ENCODE assay signal across 8 cellular contexts in genomic region chr22:42720263-42721044, GRCh38. TPM values are rescaled to one million over a fixed set of nuclear protein-coding genes. Genes with fewer than 3 reads are reported as not detected.
DNase-seq lines count a peak whose midpoint lies in the region; ATAC-seq, FAIRE-seq and TF ChIP-seq lines count a peak whose summit lies in the region.

Gene A4GALT (minus strand): TSS chr22:42720870. CDS start chr22:42693951, 26,919 bp downstream.

- no peak within 1 kb of the TSS for H3K27ac Mint-ChIP-seq in CD8-positive, alpha-beta T cell
- peak within 1 kb of the TSS; percentile 47 for H3K27ac Mint-ChIP-seq in MCF 10A (ENCODE audit: low read depth, unreplicated experiment)
- no peak within 1 kb of the TSS for H3K27ac Mint-ChIP-seq in stimulated activated naive CD8-positive, alpha-beta T cell treated with anti-CD3 and anti-CD28 coated beads, Interleukin-15, amount 100 ng/mL, for 72 hours

- TF ChIP-seq POLR2A in GM12892 (IDR thresholded peaks at IDR 0.05; ENCODE audit: low read depth, low read length): no peak

- H3K4me1 ChIP-seq in CD8-positive, alpha-beta T cell (ENCODE audit: insufficient read depth, low read length): peaks cover 8% of the 10 kb centered on the region
- peaks cover 24% of the 10 kb centered on the region for H3K4me1 ChIP-seq in HUES6 (ENCODE audit: control insufficient read depth, insufficient read depth, low read length)

- no peak for DNase-seq in CD8-positive, alpha-beta T cell
- DNase-seq in MCF 10A (ENCODE audit: unreplicated experiment) (no peak), kidney tubule cell (ENCODE audit: low spot score) (peak; percentile 25), globus pallidus (ENCODE audit: low spot score) (no peak), GM12892 (ENCODE audit: insufficient read length) (no peak), OCI-M2 (lab: John Stamatoyannopoulos, UW; ENCODE audit: unreplicated experiment) (no peak)
- DNase-seq in stimulated activated naive CD8-positive, alpha-beta T cell treated with anti-CD3 and anti-CD28 coated beads, Interleukin-15, amount 100 ng/mL, for 72 hours: peak; percentile 7 to 15

- no TSS peak for BruUV-seq in MCF 10A (replicated peaks; lab: Mats Ljungman, UMichigan)

- intact Hi-C loops in CD8-positive, alpha-beta T cell (cut with DNase I, micrococcal nuclease): no loop called here
- intact Hi-C loops in MCF 10A (cut with micrococcal nuclease): loop anchor here (1.0 kb wide), 1 partner anchor 34 kb away; no protein-coding TSS in a partner anchor

- no peak for TF ChIP-seq CTCF in CD8-positive, alpha-beta T cell (IDR thresholded peaks at IDR 0.05)
- no peak for TF ChIP-seq CTCF in MCF 10A (IDR thresholded peaks at IDR 0.05; ENCODE audit: unreplicated experiment)

- H3K27me3 ChIP-seq in CD8-positive, alpha-beta T cell (ENCODE audit: insufficient read depth, low read length): peaks cover 12% of the 10 kb centered on the region
- H3K27me3 ChIP-seq in HUES6 (ENCODE audit: control insufficient read depth, insufficient read depth, low read length): peaks cover 41% of the 10 kb centered on the region

- no peak for ATAC-seq in CD8-positive, alpha-beta T cell
- peak; percentile 67 for ATAC-seq in stimulated activated naive CD8-positive, alpha-beta T cell treated with anti-CD3 and anti-CD28 coated beads, Interleukin-15, amount 100 ng/mL, for 72 hours

- no peaks in the 10 kb centered on the region for H3K9me3 Mint-ChIP-seq in CD8-positive, alpha-beta T cell
- H3K9me3 Mint-ChIP-seq in MCF 10A (ENCODE audit: unreplicated experiment): no peaks in the 10 kb centered on the region
- H3K9me3 Mint-ChIP-seq in stimulated activated naive CD8-positive, alpha-beta T cell treated with anti-CD3 and anti-CD28 coated beads, Interleukin-15, amount 100 ng/mL, for 72 hours: no peaks in the 10 kb centered on the region

- H3K36me3 Mint-ChIP-seq in CD8-positive, alpha-beta T cell: no peaks in the 10 kb centered on the region
- peaks cover 9% of the 10 kb centered on the region for H3K36me3 Mint-ChIP-seq in MCF 10A (ENCODE audit: insufficient read depth, unreplicated experiment)

- POLR2A ChIA-PET in CD8-positive, alpha-beta T cell (lab: Charles Lee): no interaction called here
- POLR2A ChIA-PET in MCF 10A (lab: Yijun Ruan, JAX): interaction anchor here (0.6 to 1.6 kb wide), 3 partner anchors 32 to 538 kb away, joined by 3 to 8 read pairs (median 3); no protein-coding TSS in a partner anchor

- FAIRE-seq in GM12892 (lab: Jason Lieb, UNC): no peak

- CTCF ChIA-PET in CD8-positive, alpha-beta T cell (lab: Charles Lee): no interaction called here
- CTCF ChIA-PET in MCF 10A (lab: Yijun Ruan, JAX): no interaction called here

- no peaks in the 10 kb centered on the region for H3K36me3 ChIP-seq in CD8-positive, alpha-beta T cell (ENCODE audit: insufficient read depth, low read length)
- no peaks in the 10 kb centered on the region for H3K36me3 ChIP-seq in HUES6 (ENCODE audit: control insufficient read depth, insufficient read depth, low read length)

- H3K27me3 Mint-ChIP-seq in CD8-positive, alpha-beta T cell (ENCODE audit: low read depth): peaks cover 55% of the 10 kb centered on the region
- no peaks in the 10 kb centered on the region for H3K27me3 Mint-ChIP-seq in MCF 10A (ENCODE audit: insufficient read depth, unreplicated experiment)
- peaks cover 81% of the 10 kb centered on the region for H3K27me3 Mint-ChIP-seq in stimulated activated naive CD8-positive, alpha-beta T cell treated with anti-CD3 and anti-CD28 coated beads, Interleukin-15, amount 100 ng/mL, for 72 hours

- H3K4me1 Mint-ChIP-seq in CD8-positive, alpha-beta T cell (ENCODE audit: low read depth): peaks cover 15% of the 10 kb centered on the region
- H3K4me1 Mint-ChIP-seq in MCF 10A (ENCODE audit: insufficient read depth, unreplicated experiment): peaks cover 19% of the 10 kb centered on the region
- peaks cover 40% of the 10 kb centered on the region for H3K4me1 Mint-ChIP-seq in stimulated activated naive CD8-positive, alpha-beta T cell treated with anti-CD3 and anti-CD28 coated beads, Interleukin-15, amount 100 ng/mL, for 72 hours

- peak within 1 kb of the TSS; percentile 74 for H3K4me3 Mint-ChIP-seq in CD8-positive, alpha-beta T cell
- peak within 1 kb of the TSS; percentile 73 for H3K4me3 Mint-ChIP-seq in MCF 10A (ENCODE audit: unreplicated experiment)
- peak within 1 kb of the TSS; percentile 62 to 74 for H3K4me3 Mint-ChIP-seq in stimulated activated naive CD8-positive, alpha-beta T cell treated with anti-CD3 and anti-CD28 coated beads, Interleukin-15, amount 100 ng/mL, for 72 hours

- no peak within 1 kb of the TSS for H3K4me3 ChIP-seq in CD8-positive, alpha-beta T cell (ENCODE audit: low read depth, low read length)
- peak within 1 kb of the TSS; percentile 77 for H3K4me3 ChIP-seq in HUES6 (ENCODE audit: low read depth, low read length)

- no peaks in the 10 kb centered on the region for H3K9me3 ChIP-seq in CD8-positive, alpha-beta T cell (ENCODE audit: low read length)
- no peaks in the 10 kb centered on the region for H3K9me3 ChIP-seq in HUES6 (ENCODE audit: control insufficient read depth, insufficient read depth, low read depth, low read length)

- H3K9ac ChIP-seq in HUES6 (ENCODE audit: low read length): peak within 1 kb of the TSS; percentile 52

- no peak within 1 kb of the TSS for H3K27ac ChIP-seq in CD8-positive, alpha-beta T cell (ENCODE audit: low read depth, low read length)
- H3K27ac ChIP-seq in HUES6 (ENCODE audit: low read depth, low read length): no peak within 1 kb of the TSS

RNA-seq across cellular contexts. Expression of gene A4GALT, which starts in this region (rescaled TPM):
- total RNA-seq in CD8-positive, alpha-beta T cell: not detected
- 8.7 and 12.3 TPM in 2 replicates for total RNA-seq in MCF 10A (2022)
- 4.0 TPM for polyA plus RNA-seq in GM12892 (2012; ENCODE audit: missing spikeins)

Comparison
In these comparisons a context has a peak if more than half of its experiments do, and no peak if none do; other contexts are left out.
1. DNase-seq: peak in kidney tubule cell (single experiment) and stimulated activated naive CD8-positive, alpha-beta T cell treated with anti-CD3 and anti-CD28 coated beads, Interleukin-15, amount 100 ng/mL, for 72 hours (2 of 2); none in CD8-positive, alpha-beta T cell (0 of 7), MCF 10A (single experiment), globus pallidus (single experiment), GM12892 (single experiment) and OCI-M2 (single experiment).
2. Peak in every context shown above with its lines, with median percentiles within 50 percentile points of each other: H3K4me3 Mint-ChIP-seq.